In the genomic region with DNA sequence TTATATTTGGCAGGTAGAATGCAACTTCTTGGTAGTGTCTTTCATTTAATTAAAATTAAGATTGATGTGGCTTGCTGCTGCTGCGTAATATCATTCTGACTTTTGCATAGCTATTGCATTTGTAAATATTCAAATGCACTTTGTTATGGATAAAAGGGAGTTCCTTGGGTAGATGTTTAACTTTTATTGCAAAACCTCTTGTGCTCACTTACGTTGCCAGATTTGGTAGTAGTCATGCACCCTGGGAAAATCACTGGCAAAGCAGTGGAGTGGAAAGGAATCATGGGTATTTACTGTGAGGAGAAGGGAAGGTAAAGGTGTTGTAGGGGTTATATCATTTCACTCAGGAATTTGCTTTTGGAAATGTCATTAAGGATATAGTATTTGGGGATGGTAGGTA, we compare ENCODE assay signal across 28 cellular contexts.
"Had no signal": no experiment of that assay in that cellular context is flagged by ENCODE, and none has a peak within 500 bp of the region (broad histone marks: within the 10 kb centered on the region; RNA-seq: fewer than 3 reads in every experiment).

No MANE protein-coding gene starts in this region.

- H3K4me1 Mint-ChIP-seq: nephron; neural crest cell; stimulated activated memory B cell treated with anti-CD40 and anti-IgM and Interleukin-4, amounts not matched to agents 10 μg/mL and 1 μg/mL and 100 μg/mL, for 72 hours; stimulated activated naive CD8-positive, alpha-beta T cell treated with anti-CD3 and anti-CD28 coated beads, Interleukin-15, amount 100 ng/mL, for 72 hours had no signal

- H3K79me2 ChIP-seq: parathyroid adenoma had no signal

- H3K27me3 ChIP-seq: left lung, right atrium auricular region, right lobe of liver, tibial nerve, uterus had no signal

- H3K27me3 Mint-ChIP-seq: stimulated activated memory B cell treated with anti-CD40 and anti-IgM and Interleukin-4, amounts not matched to agents 10 μg/mL and 1 μg/mL and 100 μg/mL, for 72 hours; stimulated activated naive CD8-positive, alpha-beta T cell treated with anti-CD3 and anti-CD28 coated beads, Interleukin-15, amount 100 ng/mL, for 72 hours; type B pancreatic cell had no signal

- H3K27ac Mint-ChIP-seq: nephron; stimulated activated memory B cell treated with anti-CD40 and anti-IgM and Interleukin-4, amounts not matched to agents 10 μg/mL and 1 μg/mL and 100 μg/mL, for 72 hours; stimulated activated naive CD8-positive, alpha-beta T cell treated with anti-CD3 and anti-CD28 coated beads, Interleukin-15, amount 100 ng/mL, for 72 hours; type B pancreatic cell had no signal

- H3K36me3 Mint-ChIP-seq: immature natural killer cell; naive thymus-derived CD8-positive, alpha-beta T cell; stimulated activated memory B cell treated with anti-CD40 and anti-IgM and Interleukin-4, amounts not matched to agents 10 μg/mL and 1 μg/mL and 100 μg/mL, for 72 hours; type B pancreatic cell had no signal

- ATAC-seq: left colon; left lung; lower lobe of right lung; naive thymus-derived CD8-positive, alpha-beta T cell; psoas muscle; right lobe of liver; stimulated activated memory B cell treated with anti-CD40 and anti-IgM and Interleukin-4, amounts not matched to agents 10 μg/mL and 1 μg/mL and 100 μg/mL, for 72 hours; stimulated activated naive CD8-positive, alpha-beta T cell treated with anti-CD3 and anti-CD28 coated beads, Interleukin-15, amount 100 ng/mL, for 72 hours had no signal

- H3K9me3 ChIP-seq: left lung, lower lobe of right lung, psoas muscle, right atrium auricular region, right lobe of liver, uterus had no signal

- H3K9me3 Mint-ChIP-seq: nephron, neural crest cell, type B pancreatic cell had no signal

- H3K36me3 ChIP-seq: left lung, lower lobe of right lung, right atrium auricular region, right lobe of liver, tibial nerve, uterus had no signal

- H3K4me3 ChIP-seq: left lung, lower lobe of right lung, psoas muscle, right atrium auricular region, right lobe of liver, smooth muscle cell, tibial nerve, uterus had no signal

- H2AFZ ChIP-seq: parathyroid adenoma had no signal

- H3K4me3 Mint-ChIP-seq: immature natural killer cell; naive thymus-derived CD8-positive, alpha-beta T cell; nephron; neural crest cell; stimulated activated memory B cell treated with anti-CD40 and anti-IgM and Interleukin-4, amounts not matched to agents 10 μg/mL and 1 μg/mL and 100 μg/mL, for 72 hours; stimulated activated naive CD8-positive, alpha-beta T cell treated with anti-CD3 and anti-CD28 coated beads, Interleukin-15, amount 100 ng/mL, for 72 hours; type B pancreatic cell had no signal

- H3K4me2 ChIP-seq: smooth muscle cell had no signal

- H3K4me1 ChIP-seq: left lung, lower lobe of right lung, parathyroid adenoma, psoas muscle, right atrium auricular region, right lobe of liver, tibial nerve, uterus had no signal

- H3K27ac ChIP-seq: left lung, lower lobe of right lung, parathyroid adenoma, psoas muscle, right atrium auricular region, right lobe of liver, tibial nerve, uterus had no signal

- DNase-seq: hypothalamus; immature natural killer cell; kidney; left colon; lower lobe of right lung; mammary epithelial cell; mesenchymal stem cell; naive thymus-derived CD8-positive, alpha-beta T cell; nucleus accumbens; psoas muscle; right lobe of liver; stimulated activated CD4-positive, alpha-beta T cell treated with anti-CD3 and anti-CD28 coated beads, Interleukin-1b, Interleukin-23, amount 100 ng/mL, for 48 hours; stimulated activated CD4-positive, alpha-beta T cell treated with anti-CD3 and anti-CD28 coated beads, Interleukin-2, amount 100 ng/mL, for 48 hours; stimulated activated CD4-positive, alpha-beta T cell treated with anti-CD3 and anti-CD28 coated beads, Interleukin-4, amount 100 ng/mL, for 4 hours; stimulated activated CD8-positive, alpha-beta memory T cell treated with anti-CD3 and anti-CD28 coated beads, Interleukin-4, amount 100 ng/mL, for 48 hours; stimulated activated naive CD4-positive, alpha-beta T cell treated with Interleukin-2 at 50 U/mL for 16 hours; stimulated activated naive CD8-positive, alpha-beta T cell treated with anti-CD3 and anti-CD28 coated beads, Interleukin-15, amount 100 ng/mL, for 72 hours; substantia nigra; uterus had no signal
